ENCODE assay signal across 8 cellular contexts in genomic region chr6:167351656-167352354, GRCh38. TPM values are rescaled to one million over a fixed set of nuclear protein-coding genes. Genes with fewer than 3 reads are reported as not detected.
DNase-seq lines count a peak whose midpoint lies in the region; ATAC-seq and TF ChIP-seq lines count a peak whose summit lies in the region.

No MANE protein-coding gene starts in this region.

- peak overlapping the region; percentile 84 for H3K4me3 Mint-ChIP-seq in activated T-helper 1 cell treated with anti-CD3 and anti-CD28 coated beads, Interleukin-12 subunit alpha, Interleukin-12 subunit beta, Interleukin-2, Interleukin-4 antibody, amounts not matched to agents 30 ng/mL and 10 ng/mL and 1 ng/mL, durations not matched to agents 14 hours and 24 hours and 36 hours
- H3K4me3 Mint-ChIP-seq in naive B cell, result peak overlapping the region; percentile 80 to 96 (median 92)

- peaks cover 28% of the 10 kb centered on the region for H3K4me1 ChIP-seq in DOHH2 (ENCODE audit: control insufficient read depth, low read length)

- no peaks in the 10 kb centered on the region for H3K36me3 Mint-ChIP-seq in activated T-helper 1 cell treated with anti-CD3 and anti-CD28 coated beads, Interleukin-12 subunit alpha, Interleukin-12 subunit beta, Interleukin-2, Interleukin-4 antibody, amounts not matched to agents 30 ng/mL and 10 ng/mL and 1 ng/mL, durations not matched to agents 14 hours and 24 hours and 36 hours (ENCODE audit: low read depth)
- peaks cover 4 to 8% of the 10 kb centered on the region in 2 donors for H3K36me3 Mint-ChIP-seq in naive B cell

- H3K36me3 ChIP-seq in DOHH2 (ENCODE audit: control insufficient read depth, low read length), result no peaks in the 10 kb centered on the region

- no peaks in the 10 kb centered on the region for H3K79me2 ChIP-seq in DOHH2 (ENCODE audit: control insufficient read depth, low read length)

- H3K9me2 ChIP-seq in DOHH2 (replicated peaks; ENCODE audit: control insufficient read depth, low read length), result no peaks in the 10 kb centered on the region

- intact Hi-C loops in activated T-helper 1 cell treated with anti-CD3 and anti-CD28 coated beads, Interleukin-12 subunit alpha, Interleukin-12 subunit beta, Interleukin-2, Interleukin-4 antibody, amounts not matched to agents 30 ng/mL and 10 ng/mL and 1 ng/mL, durations not matched to agents 14 hours and 24 hours and 36 hours (cut with micrococcal nuclease), result loop anchor here (2.0 to 10.0 kb wide), 7 partner anchors 63 to 725 kb away; partner anchors contain the start of genes CEP43 and RPS6KA2

- H3K27me3 Mint-ChIP-seq in activated T-helper 1 cell treated with anti-CD3 and anti-CD28 coated beads, Interleukin-12 subunit alpha, Interleukin-12 subunit beta, Interleukin-2, Interleukin-4 antibody, amounts not matched to agents 30 ng/mL and 10 ng/mL and 1 ng/mL, durations not matched to agents 14 hours and 24 hours and 36 hours (ENCODE audit: insufficient read depth), result peaks cover 25% of the 10 kb centered on the region
- peaks cover 26 to 58% (median 42%) of the 10 kb centered on the region in 3 donors for H3K27me3 Mint-ChIP-seq in naive B cell

- no peaks in the 10 kb centered on the region for H3K9me3 Mint-ChIP-seq in activated T-helper 1 cell treated with anti-CD3 and anti-CD28 coated beads, Interleukin-12 subunit alpha, Interleukin-12 subunit beta, Interleukin-2, Interleukin-4 antibody, amounts not matched to agents 30 ng/mL and 10 ng/mL and 1 ng/mL, durations not matched to agents 14 hours and 24 hours and 36 hours
- H3K9me3 Mint-ChIP-seq in naive B cell, result peaks cover 0 to 8% (median 4%) of the 10 kb centered on the region in 7 donors

- peak overlapping the region; percentile 20 for H3K27ac ChIP-seq in DOHH2 (ENCODE audit: low read depth, low read length)

- H3K4me3 ChIP-seq in DOHH2 (ENCODE audit: low read length), result peak overlapping the region; percentile 70

- peak overlapping the region; percentile 85 for H3K4me2 ChIP-seq in DOHH2 (ENCODE audit: low read length)

- ATAC-seq in HG02623 (IDR thresholded peaks at IDR 0.05; ENCODE audit: unreplicated experiment) (peak; percentile 41), naive B cell (ENCODE audit: low read depth in 2 of 2) (peak in 1 of 2 donors; percentile 10), GM19328 (IDR thresholded peaks at IDR 0.05; ENCODE audit: unreplicated experiment) (no peak)

- H3K27me3 ChIP-seq in DOHH2 (ENCODE audit: control insufficient read depth, low read length), result peaks cover 20% of the 10 kb centered on the region

- H3K4me1 Mint-ChIP-seq in activated T-helper 1 cell treated with anti-CD3 and anti-CD28 coated beads, Interleukin-12 subunit alpha, Interleukin-12 subunit beta, Interleukin-2, Interleukin-4 antibody, amounts not matched to agents 30 ng/mL and 10 ng/mL and 1 ng/mL, durations not matched to agents 14 hours and 24 hours and 36 hours (ENCODE audit: low read depth), result peaks cover 24% of the 10 kb centered on the region
- H3K4me1 Mint-ChIP-seq in naive B cell, result peaks cover 19 to 25% (median 25%) of the 10 kb centered on the region in 3 donors

- H3F3A ChIP-seq in DOHH2 (ENCODE audit: control insufficient read depth, insufficient read depth), result no peaks in the 10 kb centered on the region

- no peak for TF ChIP-seq CTCF in DOHH2 (IDR thresholded peaks at IDR 0.05; ENCODE audit: low read depth, low read length, poor library complexity, severe bottlenecking)

- no peaks in the 10 kb centered on the region for H3K9me3 ChIP-seq in DOHH2 (ENCODE audit: control insufficient read depth, insufficient read depth, low read length)

- no peak for DNase-seq in activated T-helper 1 cell treated with anti-CD3 and anti-CD28 coated beads, Interleukin-12 subunit alpha, Interleukin-12 subunit beta, Interleukin-2, Interleukin-4 antibody, amounts not matched to agents 30 ng/mL and 10 ng/mL and 1 ng/mL, durations not matched to agents 14 hours and 24 hours and 36 hours (ENCODE audit: low spot score)
- DNase-seq in naive B cell (peak; percentile 3), NCI-H524 treated with DMSO at 0.1 percent for 48 hours (lab: John Stamatoyannopoulos, UW) (no peak), NCI-H1105 treated with DMSO at 0.1 percent for 48 hours (lab: John Stamatoyannopoulos, UW) (no peak)
- DNase-seq in activated effector memory CD4-positive, alpha-beta T cell treated with Interleukin-2 at 50 U/mL for 16 hours, result no peak

- H4K20me1 ChIP-seq in DOHH2 (ENCODE audit: control insufficient read depth, insufficient read depth, low read depth, low read length), result no peaks in the 10 kb centered on the region

- H3K27ac Mint-ChIP-seq in activated T-helper 1 cell treated with anti-CD3 and anti-CD28 coated beads, Interleukin-12 subunit alpha, Interleukin-12 subunit beta, Interleukin-2, Interleukin-4 antibody, amounts not matched to agents 30 ng/mL and 10 ng/mL and 1 ng/mL, durations not matched to agents 14 hours and 24 hours and 36 hours, result peak overlapping the region; percentile 78
- H3K27ac Mint-ChIP-seq in naive B cell, result peak overlapping the region; percentile 31 to 91 (median 62)

RNA-seq across cellular contexts. Expression of gene TTLL2, which starts 26.9 kb away (rescaled TPM):
- total RNA-seq in activated T-helper 1 cell treated with anti-CD3 and anti-CD28 coated beads, Interleukin-12 subunit alpha, Interleukin-12 subunit beta, Interleukin-2, Interleukin-4 antibody, amounts not matched to agents 30 ng/mL and 10 ng/mL and 1 ng/mL, durations not matched to agents 14 hours and 24 hours and 36 hours, result not detected in 2 replicates
- polyA plus RNA-seq in naive B cell (ENCODE audit: low read depth in 6 of 6), result under 1 TPM in 1 of 6 donors, not detected in 5; 0.71 TPM
